Comparison of ENCODE assay signal across 26 cellular contexts in the genomic region with DNA sequence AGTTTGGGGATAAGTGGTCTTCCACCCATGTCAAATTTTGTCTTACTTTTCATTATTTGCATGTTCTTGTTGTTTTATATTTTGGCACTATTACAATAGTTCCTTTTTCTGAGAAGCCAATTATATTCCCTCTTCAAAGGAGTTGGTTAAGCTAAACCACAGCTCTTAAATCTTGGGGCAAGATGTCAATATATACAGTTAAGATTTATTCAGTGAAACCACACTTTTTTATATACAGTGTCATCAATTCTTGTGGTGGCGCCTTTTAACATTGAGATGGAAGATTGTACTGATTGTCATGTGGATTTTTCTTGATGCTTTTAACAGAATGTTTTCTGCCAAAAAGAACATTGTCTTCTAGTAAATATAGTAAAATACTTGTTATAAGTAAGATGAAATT.
A peak's percentile ranks its signal among the peaks of the same experiment; 100 is the strongest.
DNase-seq lines count a peak whose midpoint lies in the region; ATAC-seq and FAIRE-seq lines count a peak whose summit lies in the region.
"Had no signal": no experiment of that assay in that cellular context is flagged by ENCODE, and none has a peak within 500 bp of the region (broad histone marks: within the 10 kb centered on the region; RNA-seq: fewer than 3 reads in every experiment).

No MANE protein-coding gene starts in this region.

- no peak overlapping the region for H3K4me3 ChIP-seq in SK-N-MC
- H3K4me3 ChIP-seq: GM23248, K562, MG63, PC-9, SJSA1 had no signal

- no peaks in the 10 kb centered on the region for H3K4me1 Mint-ChIP-seq in memory B cell
- H3K4me1 Mint-ChIP-seq: B cell, H9 had no signal

- peak overlapping the region; percentile 7 for H3K27ac Mint-ChIP-seq in memory B cell
- H3K27ac Mint-ChIP-seq: B cell, CD14-positive monocyte, H9 had no signal

- peaks cover 63% of the 10 kb centered on the region for H3K36me3 ChIP-seq in SK-N-MC (ENCODE audit: insufficient read depth, low read length)

- ATAC-seq in memory B cell (ENCODE audit: low read depth) = no peak
- ATAC-seq in HG02938 (IDR thresholded peaks at IDR 0.05; ENCODE audit: unreplicated experiment) = no peak
- ATAC-seq: HepG2, K562 had no signal

- H3K27me3 Mint-ChIP-seq in memory B cell = no peaks in the 10 kb centered on the region
- H3K27me3 Mint-ChIP-seq: B cell had no signal

- no peak for FAIRE-seq in urothelium cell line (lab: Jason Lieb, UNC)
- FAIRE-seq: D721Med, GM18507, HepG2, K562 had no signal

- DNase-seq in KBM-7 (peak; percentile 67), NOMO-1 (lab: John Stamatoyannopoulos, UW; ENCODE audit: unreplicated experiment in 2 of 2) (peak; percentile 59 to 91), SK-N-MC (ENCODE audit: low read depth, low spot score) (no peak), memory B cell (ENCODE audit: low spot score in 2 of 2) (no peak), AG20443 (ENCODE audit: low spot score) (no peak), urothelium cell line (ENCODE audit: low spot score) (no peak)
- no peak for DNase-seq in activated CD8-positive, alpha-beta memory T cell treated with anti-CD3 and anti-CD28 coated beads, Interleukin-2, amount 50 U/mL, for 4 hours
- DNase-seq: GM23248, H9, MG63, NCI-H1092 treated with DMSO at 0.1 percent for 48 hours, NCI-H146, NCI-H2029 treated with DMSO at 0.1 percent for 48 hours, NCI-H446 treated with DMSO at 0.1 percent for 48 hours, NCI-H526 treated with DMSO at 0.1 percent for 48 hours, PC-9, Right ventricle myocardium superior, T-helper 1 cell had no signal

- H3K9ac ChIP-seq in SK-N-MC (ENCODE audit: insufficient read length) = no peak overlapping the region
- H3K9ac ChIP-seq: GM23248 had no signal

- H3K4me3 Mint-ChIP-seq in memory B cell = no peak overlapping the region
- H3K4me3 Mint-ChIP-seq: B cell, CD14-positive monocyte, H9 had no signal

- no peaks in the 10 kb centered on the region for H3K9me3 ChIP-seq in SK-N-MC (ENCODE audit: low read depth, low read length)
- H3K9me3 ChIP-seq: MG63, SJSA1 had no signal

- no peaks in the 10 kb centered on the region for H3K9me3 Mint-ChIP-seq in memory B cell
- H3K9me3 Mint-ChIP-seq: H9 had no signal

- H3K27ac ChIP-seq in SK-N-MC = peak overlapping the region; percentile 6; the same call in 1 of the 2 replicates
- H3K27ac ChIP-seq: GM23248, PC-9, SJSA1 had no signal

- peaks cover 28% of the 10 kb centered on the region for H3K36me3 Mint-ChIP-seq in memory B cell

- in situ Hi-C loops in KBM-7 (cut with MboI; ENCODE audit: low pct_unique_long_range_greater_than_20kb, low sequenced_read_pairs) = no loop called here

Comparison
In these comparisons a context has a peak if more than half of its experiments do, and no peak if none do; other contexts are left out.
1. DNase-seq: peak in KBM-7 (single experiment) and NOMO-1 (2 of 2); none in SK-N-MC (single experiment), memory B cell (0 of 2), AG20443 (single experiment), urothelium cell line (single experiment) and activated CD8-positive, alpha-beta memory T cell treated with anti-CD3 and anti-CD28 coated beads, Interleukin-2, amount 50 U/mL, for 4 hours (single experiment).